ENCODE assay signal across 20 cellular contexts in genomic region chr18:6954501-6954900, GRCh38.
DNase-seq lines count a peak whose midpoint lies in the region; ATAC-seq, FAIRE-seq and TF ChIP-seq lines count a peak whose summit lies in the region.
"Had no signal": no experiment of that assay in that cellular context is flagged by ENCODE, and none has a peak within 500 bp of the region (broad histone marks: within the 10 kb centered on the region; RNA-seq: fewer than 3 reads in every experiment).

No MANE protein-coding gene starts in this region.

- no peaks in the 10 kb centered on the region for H3K79me1 ChIP-seq in mesenchymal stem cell (replicated peaks; ENCODE audit: low read length, poor library complexity, severe bottlenecking)

- no peak overlapping the region for H2BK12ac ChIP-seq in mesenchymal stem cell (ENCODE audit: low read length in 2 of 2)

- no peak overlapping the region for H3K18ac ChIP-seq in mesenchymal stem cell (ENCODE audit: low read depth in 1 of 2, low read length in 2 of 2)

- FAIRE-seq in pancreas (lab: Jason Lieb, UNC), result no peak
- FAIRE-seq in RCC 7860 (lab: Jason Lieb, UNC), result no peak
- FAIRE-seq: A204.1, G401.6, GM12892 had no signal

- peak in 1 of 3 donors; percentile 26 for TF ChIP-seq POLR2A in body of pancreas (IDR thresholded peaks at IDR 0.05)
- no peak for TF ChIP-seq POLR2A in spleen (IDR thresholded peaks at IDR 0.05)

- no peaks in the 10 kb centered on the region for H4K20me1 ChIP-seq in BLaER1

- H2BK120ac ChIP-seq in mesenchymal stem cell (ENCODE audit: low read depth, low read length), result no peak overlapping the region

- H3K4me2 ChIP-seq in BLaER1 (peak overlapping the region; percentile 52), mesenchymal stem cell (ENCODE audit: low read length, poor library complexity, severe bottlenecking) (no peak overlapping the region)
- H3K4me2 ChIP-seq: GM23338 had no signal

- H3K4me1 ChIP-seq in BLaER1, result peaks cover 13% of the 10 kb centered on the region
- peaks cover 75% of the 10 kb centered on the region for H3K4me1 ChIP-seq in body of pancreas
- peaks cover 5% of the 10 kb centered on the region for H3K4me1 ChIP-seq in mesenchymal stem cell (ENCODE audit: control insufficient read depth, insufficient read depth, low read depth, low read length)
- H3K4me1 ChIP-seq in pancreas, result peaks cover 0 to 39% (median 19%) of the 10 kb centered on the region in 3 donors
- H3K4me1 ChIP-seq in spleen, result peaks cover 0 to 5% (median 0%) of the 10 kb centered on the region in 6 donors

- H3K36me3 ChIP-seq in BLaER1 (no peaks in the 10 kb centered on the region), body of pancreas (replicated peaks in 1 of 2; ENCODE audit: insufficient read depth in 1 of 2, low read depth in 2 of 2) (no peaks in the 10 kb centered on the region), mesenchymal stem cell (ENCODE audit: control insufficient read depth in 1 of 2, insufficient read depth in 2 of 2, low read depth in 1 of 2, low read length in 2 of 2) (peaks cover 0 to 70% of the 10 kb centered on the region in 2 experiments), pancreas (no peaks in the 10 kb centered on the region), spleen (no peaks in the 10 kb centered on the region)

- no peak overlapping the region for H2BK5ac ChIP-seq in mesenchymal stem cell (ENCODE audit: low read depth, low read length, poor library complexity, severe bottlenecking)

- H3K4ac ChIP-seq in mesenchymal stem cell (ENCODE audit: low read depth in 1 of 2, low read length in 2 of 2), result no peak overlapping the region

- no peak overlapping the region for H2AK5ac ChIP-seq in mesenchymal stem cell (ENCODE audit: low read length, severe bottlenecking)

- intact Hi-C loops in body of pancreas (cut with DNase I), result no loop called here
- intact Hi-C loops in pancreas (cut with DNase I), result no loop called here
- intact Hi-C loops in spleen (cut with DNase I; ENCODE audit: low total_unique reads), result no loop called here

- H3K14ac ChIP-seq in mesenchymal stem cell (ENCODE audit: low read length in 2 of 2), result no peak overlapping the region

- H3K9ac ChIP-seq in BLaER1, result no peak overlapping the region
- no peak overlapping the region for H3K9ac ChIP-seq in mesenchymal stem cell (ENCODE audit: low read length)

- WGBS in body of pancreas, 2 donors, result 43 to 56% methylated on average over 4 of the region's 4 CpGs
- 76% methylated on average over 4 of the region's 4 CpGs for whole genome bisulfite sequencing in mesenchymal stem cell
- 40 to 42% methylated on average over 4 of the region's 4 CpGs for WGBS in pancreas, 2 donors
- 76 to 84% (median 78%) methylated on average over 4 of the region's 4 CpGs for WGBS in spleen, 5 donors

- no peak overlapping the region for H2AFZ ChIP-seq in mesenchymal stem cell (ENCODE audit: low read depth, low read length)
- H2AFZ ChIP-seq: GM23338 had no signal

- no peak overlapping the region for H3K4me3 ChIP-seq in BLaER1
- no peak overlapping the region for H3K4me3 ChIP-seq in body of pancreas
- H3K4me3 ChIP-seq in mesenchymal stem cell (ENCODE audit: insufficient read depth in 1 of 2, low read depth in 1 of 2, low read length in 2 of 2), result no peak overlapping the region
- no peak overlapping the region for H3K4me3 ChIP-seq in pancreas
- no peak overlapping the region for H3K4me3 ChIP-seq in spleen
- H3K4me3 ChIP-seq: GM23338 had no signal

- no peak overlapping the region for H4K8ac ChIP-seq in mesenchymal stem cell (ENCODE audit: low read length)

- peak; percentile 64 for ATAC-seq in body of pancreas
- peak; percentile 44 to 70 (median 58) for ATAC-seq in pancreas
- ATAC-seq: GM23338, HCT116 had no signal

- H3K27me3 ChIP-seq in BLaER1, result no peaks in the 10 kb centered on the region
- no peaks in the 10 kb centered on the region for H3K27me3 ChIP-seq in body of pancreas
- peaks cover 0 to 4% of the 10 kb centered on the region in 2 experiments for H3K27me3 ChIP-seq in mesenchymal stem cell (ENCODE audit: control insufficient read depth in 1 of 2, insufficient read depth in 1 of 2, low read length in 2 of 2)
- H3K27me3 ChIP-seq in pancreas, result no peaks in the 10 kb centered on the region
- H3K27me3 ChIP-seq in spleen (replicated peaks in 1 of 7), result no peaks in the 10 kb centered on the region

- no peak overlapping the region for H3K23ac ChIP-seq in mesenchymal stem cell (ENCODE audit: low read length in 2 of 2)

- H2BK15ac ChIP-seq in mesenchymal stem cell (ENCODE audit: low read depth, poor library complexity, severe bottlenecking), result no peak overlapping the region

- DNase-seq in body of pancreas (peak; percentile 69 to 84 (median 80)), mesenchymal stem cell (no peak), pancreas (peak in 3 of 6 donors; percentile 59 to 78 (median 77)), spleen (no peak), SHP77 treated with DMSO at 0.1 percent for 48 hours (lab: John Stamatoyannopoulos, UW) (no peak), globus pallidus (ENCODE audit: low spot score) (no peak), RCC 7860 (ENCODE audit: low spot score) (no peak)
- DNase-seq: C1 segment of cervical spinal cord; CD4-positive, alpha-beta memory T cell; COR-L47; DMS153; DND-41; H9 had no signal

- no peak overlapping the region for H3K27ac ChIP-seq in BLaER1
- H3K27ac ChIP-seq in body of pancreas, result peak overlapping the region; percentile 45 to 76 (median 64)
- H3K27ac ChIP-seq in mesenchymal stem cell (ENCODE audit: low read length, poor library complexity, severe bottlenecking), result no peak overlapping the region
- peak overlapping the region in 3 of 4 donors; percentile 16 to 56 (median 44) for H3K27ac ChIP-seq in pancreas
- no peak overlapping the region for H3K27ac ChIP-seq in spleen
- H3K27ac ChIP-seq: 22Rv1 had no signal

- no peak for TF ChIP-seq CTCF in body of pancreas (IDR thresholded peaks at IDR 0.05)
- TF ChIP-seq CTCF in pancreas (IDR thresholded peaks at IDR 0.05), result no peak
- TF ChIP-seq CTCF in spleen (IDR thresholded peaks at IDR 0.05 in 8 of 11, conservative IDR thresholded peaks at IDR 0.05 in 3 of 11), result no peak

- H3K9me3 ChIP-seq in BLaER1, result no peaks in the 10 kb centered on the region
- H3K9me3 ChIP-seq in body of pancreas, result no peaks in the 10 kb centered on the region
- H3K9me3 ChIP-seq in mesenchymal stem cell (ENCODE audit: control insufficient read depth, low read length), result no peaks in the 10 kb centered on the region
- no peaks in the 10 kb centered on the region for H3K9me3 ChIP-seq in pancreas
- H3K9me3 ChIP-seq in spleen, result peaks cover 0 to 3% (median 0%) of the 10 kb centered on the region in 8 donors

- H4K91ac ChIP-seq in mesenchymal stem cell (ENCODE audit: low read length), result peak overlapping the region; percentile 43

Comparison
In these comparisons a context has a peak if more than half of its experiments do, and no peak if none do; other contexts are left out.
1. H3K27ac ChIP-seq: peak in body of pancreas (4 of 4) and pancreas (3 of 4); none in BLaER1 (single experiment), mesenchymal stem cell (single experiment) and spleen (0 of 8).
2. DNase-seq: peak in body of pancreas (4 of 4); none in mesenchymal stem cell (single experiment), spleen (single experiment), SHP77 treated with DMSO at 0.1 percent for 48 hours (single experiment), globus pallidus (single experiment) and RCC 7860 (single experiment).